ENCODE assay signal across 23 cellular contexts in genomic region chr10:12663863-12664262, GRCh38.
"Had no signal": no experiment of that assay in that cellular context is flagged by ENCODE, and none has a peak within 500 bp of the region (broad histone marks: within the 10 kb centered on the region; RNA-seq: fewer than 3 reads in every experiment).

No MANE protein-coding gene starts in this region.

- H3K9me3 ChIP-seq: colonic mucosa, ovary, right atrium auricular region, thoracic aorta, transverse colon had no signal

- H3K36me3 ChIP-seq: colonic mucosa, neural progenitor cell, ovary, right atrium auricular region, sigmoid colon, thoracic aorta, transverse colon had no signal

- H3K4me3 ChIP-seq: colonic mucosa, hepatocyte, neural progenitor cell, ovary, right atrium auricular region, sigmoid colon, skin epidermis, thoracic aorta, transverse colon had no signal

- H3K27me3 ChIP-seq: colonic mucosa, hepatocyte, neural progenitor cell, ovary, right atrium auricular region, sigmoid colon, transverse colon had no signal

- H3K4me1 ChIP-seq: colonic mucosa, neural progenitor cell, transverse colon had no signal

- H2AFZ ChIP-seq: hepatocyte, neural progenitor cell had no signal

- DNase-seq: colonic mucosa; dermis blood vessel endothelial cell; endodermal cell; erythroblast; foreskin melanocyte; head of caudate nucleus; kidney; left cardiac atrium; midbrain; nucleus accumbens; ovary; sigmoid colon; stimulated activated CD4-positive, alpha-beta T cell treated with anti-CD3 and anti-CD28 coated beads, Interleukin-2, amount 100 ng/mL, for 24 hours; stimulated activated CD4-positive, alpha-beta T cell treated with anti-CD3 and anti-CD28 coated beads, Interleukin-4, amount 100 ng/mL, for 4 hours; stimulated activated naive B cell treated with anti-CD40 and anti-IgM and Interleukin-4, amounts not matched to agents 10 μg/mL and 1 μg/mL and 100 μg/mL, for 72 hours; stimulated activated naive CD8-positive, alpha-beta T cell treated with anti-CD3 and anti-CD28 coated beads, Interleukin-15, amount 100 ng/mL, for 72 hours; transverse colon had no signal

- H3K9ac ChIP-seq: neural progenitor cell had no signal

- H3K4me2 ChIP-seq: hepatocyte, neural progenitor cell had no signal

- H3K27ac ChIP-seq: colonic mucosa, hepatocyte, neural progenitor cell, ovary, right atrium auricular region, sigmoid colon, skin epidermis, thoracic aorta, transverse colon had no signal

- ATAC-seq: left cardiac atrium; natural killer cell treated with Interleukin-12 subunit alpha and Interleukin-12 subunit beta and Interleukin-15 and Interleukin-18, amount 100 ng/mL, for 72 hours; stimulated activated naive B cell treated with anti-CD40 and anti-IgM and Interleukin-4, amounts not matched to agents 10 μg/mL and 1 μg/mL and 100 μg/mL, for 72 hours; stimulated activated naive CD8-positive, alpha-beta T cell treated with anti-CD3 and anti-CD28 coated beads, Interleukin-15, amount 100 ng/mL, for 72 hours had no signal
